In genomic region chr16:49833796-49834195, GRCh38 we compare ENCODE assay signal across 1 cellular context.
TF ChIP-seq lines count a peak whose summit lies in the region.

No MANE protein-coding gene starts in this region.

TF ChIP-seq in SK-N-SH, 30 proteins besides CTCF, POLR2A, EP300 and RAD21 (continued from another document):
- no peak for TF ChIP-seq REST (IDR thresholded peaks at IDR 0.05; ENCODE audit: low read depth, low read length)
- TF ChIP-seq RCOR1 (IDR thresholded peaks at IDR 0.05; ENCODE audit: low read length), result no peak
- no peak for TF ChIP-seq NRF1 (IDR thresholded peaks at IDR 0.05; ENCODE audit: low read depth, low read length)
- TF ChIP-seq JUND (IDR thresholded peaks at IDR 0.05), result no peak
- TF ChIP-seq FOSL2 (IDR thresholded peaks at IDR 0.05; ENCODE audit: borderline replicate concordance, low read depth), result no peak
- TF ChIP-seq TEAD4 (IDR thresholded peaks at IDR 0.05; ENCODE audit: borderline replicate concordance, insufficient read depth), result no peak
- TF ChIP-seq GABPA (IDR thresholded peaks at IDR 0.05; ENCODE audit: low read depth), result no peak
- TF ChIP-seq YY1 (IDR thresholded peaks at IDR 0.05; ENCODE audit: low read depth), result no peak
- TF ChIP-seq NFIC (IDR thresholded peaks at IDR 0.05; ENCODE audit: borderline replicate concordance), result no peak
TF ChIP-seq in SK-N-SH: peak in this region for 0.
